10 cellular contexts compared by ENCODE assay signal in genomic region chr1:202207292-202207691, GRCh38. TPM values are rescaled to one million over a fixed set of nuclear protein-coding genes. Genes with fewer than 3 reads are reported as not detected.
A peak's percentile ranks its signal among the peaks of the same experiment; 100 is the strongest.
DNase-seq lines count a peak whose midpoint lies in the region; ATAC-seq and TF ChIP-seq lines count a peak whose summit lies in the region.
"Had no signal": no experiment of that assay in that cellular context is flagged by ENCODE, and none has a peak within 500 bp of the region (broad histone marks: within the 10 kb centered on the region; RNA-seq: fewer than 3 reads in every experiment).

No MANE protein-coding gene starts in this region.

- no peaks in the 10 kb centered on the region for H3K9me3 Mint-ChIP-seq in activated CD4-positive, alpha-beta T cell treated with anti-CD3 and anti-CD28 coated beads, Interleukin-2, amount 10 ng/mL, durations not matched to agents 7 days and 5 days
- H3K9me3 Mint-ChIP-seq: CD14-positive monocyte; effector memory CD8-positive, alpha-beta T cell had no signal

- POLR2A ChIA-PET in GM10248 (lab: Yijun Ruan, JAX), result no interaction called here
- POLR2A ChIA-PET in activated CD4-positive, alpha-beta T cell treated with anti-CD3 and anti-CD28 coated beads, Interleukin-2, amount 10 ng/mL, durations not matched to agents 7 days and 5 days (lab: Charles Lee), result no interaction called here

- no peak overlapping the region for H3K27ac ChIP-seq in SJCRH30
- peak overlapping the region; percentile 47 to 54 for H3K27ac ChIP-seq in tibial artery

- intact Hi-C loops in Right ventricle myocardium superior (cut with DNase I), result no loop called here
- intact Hi-C loops in Right ventricle myocardium inferior (cut with DNase I), result no loop called here
- intact Hi-C loops in tibial artery (cut with DNase I; ENCODE audit: low total_unique reads), result no loop called here

- H3K4me3 Mint-ChIP-seq in activated CD4-positive, alpha-beta T cell treated with anti-CD3 and anti-CD28 coated beads, Interleukin-2, amount 10 ng/mL, durations not matched to agents 7 days and 5 days, result no peak overlapping the region
- H3K4me3 Mint-ChIP-seq: CD14-positive monocyte; effector memory CD8-positive, alpha-beta T cell had no signal

- peaks cover 8% of the 10 kb centered on the region for H3K27me3 Mint-ChIP-seq in activated CD4-positive, alpha-beta T cell treated with anti-CD3 and anti-CD28 coated beads, Interleukin-2, amount 10 ng/mL, durations not matched to agents 7 days and 5 days

- H3K27me3 ChIP-seq in SJCRH30 (no peaks in the 10 kb centered on the region; the same call in 1 of the 2 replicates), tibial artery (no peaks in the 10 kb centered on the region)

- H3K36me3 Mint-ChIP-seq in activated CD4-positive, alpha-beta T cell treated with anti-CD3 and anti-CD28 coated beads, Interleukin-2, amount 10 ng/mL, durations not matched to agents 7 days and 5 days (ENCODE audit: low read depth), result no peaks in the 10 kb centered on the region
- H3K36me3 Mint-ChIP-seq: CD14-positive monocyte had no signal

- H3K4me3 ChIP-seq in SJCRH30, result no peak overlapping the region
- no peak overlapping the region for H3K4me3 ChIP-seq in fibroblast of the aortic adventitia (ENCODE audit: low read depth, low read length)
- H3K4me3 ChIP-seq in tibial artery, result no peak overlapping the region

- no peaks in the 10 kb centered on the region for H3K4me1 ChIP-seq in SJCRH30
- peaks cover 0 to 32% (median 20%) of the 10 kb centered on the region in 4 donors for H3K4me1 ChIP-seq in tibial artery

- H3K36me3 ChIP-seq in SJCRH30 (no peaks in the 10 kb centered on the region), tibial artery (no peaks in the 10 kb centered on the region)

- peak; percentile 32 for ATAC-seq in Right ventricle myocardium superior (ENCODE audit: poor library complexity)
- ATAC-seq in Right ventricle myocardium inferior, result no peak
- ATAC-seq in HG02642 (IDR thresholded peaks at IDR 0.05; ENCODE audit: poor library complexity, unreplicated experiment), result no peak
- ATAC-seq: effector memory CD8-positive, alpha-beta T cell had no signal

- DNase-seq in Right ventricle myocardium superior (no peak), Right ventricle myocardium inferior (ENCODE audit: missing footprints) (no peak), SJCRH30 (peak; percentile 45 to 52), fibroblast of the aortic adventitia (ENCODE audit: low read depth) (peak; percentile 83), tibial artery (peak; percentile 35 to 85), GM10248 (ENCODE audit: extremely low spot score) (no peak)
- no peak for DNase-seq in activated CD4-positive, alpha-beta T cell treated with anti-CD3 and anti-CD28 coated beads, Interleukin-2, amount 10 ng/mL, durations not matched to agents 7 days and 5 days
- DNase-seq: effector memory CD8-positive, alpha-beta T cell had no signal

- H3K9me3 ChIP-seq in SJCRH30 (replicated peaks) (no peaks in the 10 kb centered on the region), tibial artery (no peaks in the 10 kb centered on the region)

- peaks cover 3% of the 10 kb centered on the region for H3K4me1 Mint-ChIP-seq in activated CD4-positive, alpha-beta T cell treated with anti-CD3 and anti-CD28 coated beads, Interleukin-2, amount 10 ng/mL, durations not matched to agents 7 days and 5 days
- H3K4me1 Mint-ChIP-seq: CD14-positive monocyte had no signal

- CTCF ChIA-PET in GM10248 (lab: Yijun Ruan, JAX), result interaction anchor here (1.7 kb wide), 1 partner anchor 15 kb away, joined by 6 read pairs; no protein-coding TSS in a partner anchor
- CTCF ChIA-PET in activated CD4-positive, alpha-beta T cell treated with anti-CD3 and anti-CD28 coated beads, Interleukin-2, amount 10 ng/mL, durations not matched to agents 7 days and 5 days (lab: Charles Lee), result no interaction called here

- TF ChIP-seq CTCF in fibroblast of the aortic adventitia (IDR thresholded peaks at IDR 0.05; ENCODE audit: insufficient read depth, low read length), result peak; percentile 42
- TF ChIP-seq CTCF in tibial artery (IDR thresholded peaks at IDR 0.05), result peak; percentile 21 to 38
- TF ChIP-seq CTCF in GM10248 (IDR thresholded peaks at IDR 0.05; ENCODE audit: control extremely low read depth, extremely low read depth, low read depth, missing control alignments), result no peak

- no peak overlapping the region for H3K27ac Mint-ChIP-seq in activated CD4-positive, alpha-beta T cell treated with anti-CD3 and anti-CD28 coated beads, Interleukin-2, amount 10 ng/mL, durations not matched to agents 7 days and 5 days
- H3K27ac Mint-ChIP-seq: CD14-positive monocyte had no signal

RNA-seq across cellular contexts. Expression of gene LGR6, which starts 13.7 kb away (rescaled TPM):
- total RNA-seq in Right ventricle myocardium superior (3.9 TPM), Right ventricle myocardium inferior (4.1 TPM), fibroblast of the aortic adventitia (ENCODE audit: low replicate concordance) (not detected in 2 replicates)
- not detected in 2 replicates for total RNA-seq in SJCRH30 (2014; rRNA removed; shearing (Covaris generic))
- not detected for total RNA-seq in activated CD4-positive, alpha-beta T cell treated with anti-CD3 and anti-CD28 coated beads, Interleukin-2, amount 10 ng/mL, durations not matched to agents 7 days and 5 days

RNA-seq across cellular contexts. Expression of gene PTPN7, which starts 46.9 kb away (rescaled TPM):
- 0.27 TPM for total RNA-seq in Right ventricle myocardium superior
- total RNA-seq in Right ventricle myocardium inferior, result 0.51 TPM
- total RNA-seq in SJCRH30 (2014; rRNA removed; shearing (Covaris generic)), result 0.08 and 0.14 TPM in 2 replicates
- not detected in 2 replicates for total RNA-seq in fibroblast of the aortic adventitia (ENCODE audit: low replicate concordance)
- total RNA-seq in activated CD4-positive, alpha-beta T cell treated with anti-CD3 and anti-CD28 coated beads, Interleukin-2, amount 10 ng/mL, durations not matched to agents 7 days and 5 days, result 100 to 1,000 TPM; 183 to 188 TPM

Comparison
In these comparisons a context has a peak if more than half of its experiments do, and no peak if none do; other contexts are left out.
1. DNase-seq: peak in SJCRH30 (2 of 2), fibroblast of the aortic adventitia (single experiment) and tibial artery (2 of 2); none in Right ventricle myocardium superior (single experiment), Right ventricle myocardium inferior (single experiment), GM10248 (single experiment) and activated CD4-positive, alpha-beta T cell treated with anti-CD3 and anti-CD28 coated beads, Interleukin-2, amount 10 ng/mL, durations not matched to agents 7 days and 5 days (single experiment).
2. RNA of gene PTPN7, which starts 46.9 kb away (total RNA-seq): 183 to 188 TPM in activated CD4-positive, alpha-beta T cell treated with anti-CD3 and anti-CD28 coated beads, Interleukin-2, amount 10 ng/mL, durations not matched to agents 7 days and 5 days; 0.51 TPM in Right ventricle myocardium inferior (single experiment), 0.27 TPM in Right ventricle myocardium superior (single experiment), 0.08 to 0.14 TPM in SJCRH30 and not detected in fibroblast of the aortic adventitia; every median in the first group is over 100 times any median in the second.